In genomic region chr3:107561980-107562379, GRCh38 we compare ENCODE assay signal across 1 cellular context.
TF ChIP-seq lines count a peak whose summit lies in the region.

No MANE protein-coding gene starts in this region.

TF ChIP-seq in H1, 55 proteins besides CTCF, POLR2A, EP300 and RAD21:
- TF ChIP-seq CTBP2 (IDR thresholded peaks at IDR 0.05; ENCODE audit: borderline replicate concordance, insufficient read depth, insufficient read length, low read length) (no peak), MAX (IDR thresholded peaks at IDR 0.05) (no peak), EZH2 (IDR thresholded peaks at IDR 0.05; ENCODE audit: low read depth, low read length, severe bottlenecking) (no peak), RBBP5 (IDR thresholded peaks at IDR 0.05; ENCODE audit: borderline replicate concordance, low read depth, low read length) (no peak), ZNF274 (IDR thresholded peaks at IDR 0.05; ENCODE audit: borderline replicate concordance, extremely low read depth, low read length) (no peak), CHD2 (IDR thresholded peaks at IDR 0.05; ENCODE audit: low read length) (no peak), FOSL1 (IDR thresholded peaks at IDR 0.05; ENCODE audit: insufficient read depth, low read depth, low read length) (no peak)
TF ChIP-seq in H1: peak in this region for 0.
